ENCODE assay signal across 13 cellular contexts in genomic region chr15:65066635-65067333, GRCh38. TPM values are rescaled to one million over a fixed set of nuclear protein-coding genes. Genes with fewer than 3 reads are reported as not detected.
DNase-seq lines count a peak whose midpoint lies in the region; ATAC-seq and TF ChIP-seq lines count a peak whose summit lies in the region.
"Had no signal": no experiment of that assay in that cellular context is flagged by ENCODE, and none has a peak within 500 bp of the region (broad histone marks: within the 10 kb centered on the region; RNA-seq: fewer than 3 reads in every experiment).

No MANE protein-coding gene starts in this region.

- H3K4me3 ChIP-seq in gastroesophageal sphincter (peak overlapping the region; percentile 70 to 90), upper lobe of left lung (peak overlapping the region; percentile 24 to 54 (median 48)), lower leg skin (ENCODE audit: low read depth, poor library complexity, severe bottlenecking) (no peak overlapping the region)
- H3K4me3 ChIP-seq: K562 had no signal

- TF ChIP-seq CTCF in gastroesophageal sphincter (IDR thresholded peaks at IDR 0.05) (no peak), nephron (IDR thresholded peaks at IDR 0.05; ENCODE audit: unreplicated experiment in 3 of 3) (no peak), upper lobe of left lung (IDR thresholded peaks at IDR 0.05) (no peak), lower leg skin (IDR thresholded peaks at IDR 0.05) (no peak)

- H3K4me3 Mint-ChIP-seq in activated naive CD4-positive, alpha-beta T cell treated with anti-CD3 and anti-CD28 coated beads for 36 hours: peak overlapping the region; percentile 30
- peak overlapping the region; percentile 90 to 93 (median 92) for H3K4me3 Mint-ChIP-seq in nephron

- H3K36me3 ChIP-seq in gastroesophageal sphincter: peaks cover 0 to 12% of the 10 kb centered on the region in 2 donors
- no peaks in the 10 kb centered on the region for H3K36me3 ChIP-seq in upper lobe of left lung

- H3K9me3 ChIP-seq in gastroesophageal sphincter (no peaks in the 10 kb centered on the region), upper lobe of left lung (no peaks in the 10 kb centered on the region)
- H3K9me3 ChIP-seq: A549 had no signal

- H3K36me3 Mint-ChIP-seq in activated naive CD4-positive, alpha-beta T cell treated with anti-CD3 and anti-CD28 coated beads for 36 hours (ENCODE audit: low read depth): no peaks in the 10 kb centered on the region
- peaks cover 17% of the 10 kb centered on the region for H3K36me3 Mint-ChIP-seq in nephron (ENCODE audit: low read depth)

- H3K27ac Mint-ChIP-seq in activated naive CD4-positive, alpha-beta T cell treated with anti-CD3 and anti-CD28 coated beads for 36 hours: no peak overlapping the region
- H3K27ac Mint-ChIP-seq in nephron: peak overlapping the region; percentile 93 to 95 (median 94)

- H3K9me3 Mint-ChIP-seq in activated naive CD4-positive, alpha-beta T cell treated with anti-CD3 and anti-CD28 coated beads for 36 hours: no peaks in the 10 kb centered on the region
- no peaks in the 10 kb centered on the region for H3K9me3 Mint-ChIP-seq in nephron

- no peak for DNase-seq in activated naive CD4-positive, alpha-beta T cell treated with anti-CD3 and anti-CD28 coated beads for 36 hours
- no peak for DNase-seq in activated naive CD4-positive, alpha-beta T cell (lab: John Stamatoyannopoulos, UW)
- no peak for DNase-seq in upper lobe of left lung
- no peak for DNase-seq in amniotic stem cell (lab: John Stamatoyannopoulos, UW)
- no peak for DNase-seq in HuH-7 (ENCODE audit: low spot score)
- DNase-seq in lower leg skin (ENCODE audit: low spot score in 2 of 2): no peak
- DNase-seq: hippocampal formation, NCI-H446, small intestine had no signal

- CTCF ChIA-PET in activated naive CD4-positive, alpha-beta T cell treated with anti-CD3 and anti-CD28 coated beads for 36 hours (lab: Charles Lee): interaction anchor here (0.6 to 1.2 kb wide), 4 partner anchors 9 to 300 kb away, joined by 3 to 4 read pairs (median 4); no protein-coding TSS in a partner anchor

- 2 to 11% methylated on average over 7 to 9 of the region's 10 CpGs for WGBS in gastroesophageal sphincter (ENCODE audit: low coverage in 1 of 2), 2 donors
- 36 to 46% methylated on average over 10 of the region's 10 CpGs for WGBS in upper lobe of left lung, 2 donors
- WGBS in lower leg skin, 2 donors: 55% methylated on average over 10 of the region's 10 CpGs

- peaks cover 9% of the 10 kb centered on the region for H3K4me1 Mint-ChIP-seq in activated naive CD4-positive, alpha-beta T cell treated with anti-CD3 and anti-CD28 coated beads for 36 hours (ENCODE audit: low read depth)
- H3K4me1 Mint-ChIP-seq in nephron: peaks cover 65% of the 10 kb centered on the region

- no peak for TF ChIP-seq EP300 in gastroesophageal sphincter (IDR thresholded peaks at IDR 0.05)
- TF ChIP-seq EP300 in upper lobe of left lung (IDR thresholded peaks at IDR 0.05): no peak

- H3K27ac ChIP-seq in gastroesophageal sphincter: peak overlapping the region; percentile 89 to 99 (median 94)
- H3K27ac ChIP-seq in upper lobe of left lung: peak overlapping the region; percentile 83 to 92 (median 90)

- ATAC-seq in gastroesophageal sphincter (peak; percentile 12), upper lobe of left lung (ENCODE audit: low FRiP score in 2 of 2) (no peak)

- H3K4me1 ChIP-seq in gastroesophageal sphincter (peaks cover 16 to 100% (median 59%) of the 10 kb centered on the region in 3 donors), upper lobe of left lung (peaks cover 11 to 18% (median 14%) of the 10 kb centered on the region in 4 donors)

- peaks cover 5% of the 10 kb centered on the region for H3K27me3 ChIP-seq in gastroesophageal sphincter
- peaks cover 0 to 13% (median 6%) of the 10 kb centered on the region in 4 donors for H3K27me3 ChIP-seq in upper lobe of left lung

- H3K27me3 Mint-ChIP-seq in activated naive CD4-positive, alpha-beta T cell treated with anti-CD3 and anti-CD28 coated beads for 36 hours (ENCODE audit: low read depth): peaks cover 26% of the 10 kb centered on the region
- H3K27me3 Mint-ChIP-seq in nephron (ENCODE audit: low read depth): peaks cover 14% of the 10 kb centered on the region

- peak in 1 of 2 donors; percentile 19 for TF ChIP-seq POLR2A in gastroesophageal sphincter (IDR thresholded peaks at IDR 0.05)
- no peak for TF ChIP-seq POLR2A in upper lobe of left lung (IDR thresholded peaks at IDR 0.05)
- TF ChIP-seq POLR2A in lower leg skin (IDR thresholded peaks at IDR 0.05): no peak

- intact Hi-C loops in activated naive CD4-positive, alpha-beta T cell treated with anti-CD3 and anti-CD28 coated beads for 36 hours (cut with micrococcal nuclease): no loop called here
- intact Hi-C loops in lower leg skin (cut with DNase I; ENCODE audit: low total_unique reads): no loop called here

RNA-seq across cellular contexts. Expression of gene RASL12, which starts 1.0 kb away (rescaled TPM):
- total RNA-seq in activated naive CD4-positive, alpha-beta T cell treated with anti-CD3 and anti-CD28 coated beads for 36 hours: not detected
- total RNA-seq in gastroesophageal sphincter (100 to 1,000 TPM in 3 of 4 donors, 10 to 100 TPM in 1; 43.2 to 244 (median 179) TPM), upper lobe of left lung (10 to 100 TPM; 12.8 to 49.9 (median 24.9) TPM), lower leg skin (10 to 100 TPM in 1 of 4 donors, 1 to 10 TPM in 3; 1.7 to 18.9 (median 7.7) TPM)
- total RNA-seq: K562 had no signal

RNA-seq across cellular contexts. Expression of gene KBTBD13, which starts 9.8 kb away (rescaled TPM):
- total RNA-seq in activated naive CD4-positive, alpha-beta T cell treated with anti-CD3 and anti-CD28 coated beads for 36 hours: not detected
- total RNA-seq in gastroesophageal sphincter (not detected), upper lobe of left lung (not detected), lower leg skin (not detected)

RNA-seq across cellular contexts. Expression of gene SLC51B, which starts 21.6 kb away (rescaled TPM):
- not detected for total RNA-seq in activated naive CD4-positive, alpha-beta T cell treated with anti-CD3 and anti-CD28 coated beads for 36 hours
- total RNA-seq in gastroesophageal sphincter (not detected), upper lobe of left lung (1 to 10 TPM in 3 of 6 donors, under 1 TPM in 1, not detected in 2; 0.69 to 6.6 (median 4.4) TPM), lower leg skin (under 1 TPM in 1 of 4 donors, not detected in 3; 0.65 TPM)
- total RNA-seq: K562 had no signal

RNA-seq across cellular contexts. Expression of gene MTFMT, which starts 37.3 kb away (rescaled TPM):
- total RNA-seq in activated naive CD4-positive, alpha-beta T cell treated with anti-CD3 and anti-CD28 coated beads for 36 hours: 10 to 100 TPM; 15.1 to 17.1 TPM
- total RNA-seq in gastroesophageal sphincter (10 to 100 TPM; 21.1 to 36.9 (median 29.4) TPM), upper lobe of left lung (10 to 100 TPM; 15.8 to 35.6 (median 25.5) TPM), lower leg skin (10 to 100 TPM; 12.3 to 21.9 (median 15.0) TPM)

RNA-seq across cellular contexts. Expression of gene UBAP1L, which starts 48.2 kb away (rescaled TPM):
- 1 to 10 TPM; 1.6 to 1.9 TPM for total RNA-seq in activated naive CD4-positive, alpha-beta T cell treated with anti-CD3 and anti-CD28 coated beads for 36 hours
- total RNA-seq in gastroesophageal sphincter (1 to 10 TPM in 3 of 4 donors, under 1 TPM in 1; 0.12 to 7.5 (median 3.0) TPM), upper lobe of left lung (10 to 100 TPM in 1 of 6 donors, 1 to 10 TPM in 5; 3.3 to 10.5 (median 4.8) TPM), lower leg skin (1 to 10 TPM; 1.7 to 3.3 (median 3.0) TPM)
